In genomic region chr1:237303929-237304328, GRCh38 we compare ENCODE assay signal across 19 cellular contexts.
"Had no signal": no experiment of that assay in that cellular context is flagged by ENCODE, and none has a peak within 500 bp of the region (broad histone marks: within the 10 kb centered on the region; RNA-seq: fewer than 3 reads in every experiment).

No MANE protein-coding gene starts in this region.

- H3K36me3 ChIP-seq: spleen, thyroid gland had no signal

- H3K27ac ChIP-seq: foreskin keratinocyte, spleen, thyroid gland had no signal

- H3K4me3 ChIP-seq: spleen, thyroid gland had no signal

- DNase-seq: activated B cell treated with CpG ODN at 0.5 μM for 24 hours; activated CD4-positive, alpha-beta memory T cell treated with anti-CD3 and anti-CD28 coated beads for 36 hours; activated CD4-positive, alpha-beta T cell treated with anti-CD3 and anti-CD28 coated beads for 48 hours; activated effector memory CD4-positive, alpha-beta T cell treated with Interleukin-2 at 50 U/mL for 16 hours; activated naive CD4-positive, alpha-beta T cell treated with anti-CD3 and anti-CD28 coated beads, Interleukin-2, amount 10 ng/mL, durations not matched to agents 7 days and 5 days; activated T-cell treated with anti-CD3 and anti-CD28 coated beads, Interleukin-2, amount 50 U/mL, for 48 hours; amygdala; dermis blood vessel endothelial cell; effector CD8-positive, alpha-beta T cell; erythroblast; foreskin keratinocyte; nephron progenitor cell; retina; spleen; stimulated activated CD4-positive, alpha-beta T cell treated with anti-CD3 and anti-CD28 coated beads, Interleukin-4, amount 100 ng/mL, for 1 hour; stimulated activated naive CD8-positive, alpha-beta T cell treated with anti-CD3 and anti-CD28 coated beads, Interleukin-15, Interleukin-2, amounts not matched to agents 100 U/mL and 50 U/mL, for 24 hours; thyroid gland had no signal

- H3K27ac Mint-ChIP-seq: activated B cell treated with CpG ODN at 0.5 μM for 24 hours; activated CD4-positive, alpha-beta memory T cell treated with anti-CD3 and anti-CD28 coated beads for 36 hours; activated naive CD4-positive, alpha-beta T cell treated with anti-CD3 and anti-CD28 coated beads, Interleukin-2, amount 10 ng/mL, durations not matched to agents 7 days and 5 days; memory B cell; nephron progenitor cell; T-helper 1 cell treated with Interleukin-12 subunit alpha and Interleukin-12 subunit beta and Interleukin-4 antibody, amounts not matched to agents 30 μg/mL and 1 μg/mL, for 36 hours had no signal

- ATAC-seq: foreskin keratinocyte; stimulated activated naive CD8-positive, alpha-beta T cell treated with anti-CD3 and anti-CD28 coated beads, Interleukin-15, Interleukin-2, amounts not matched to agents 100 U/mL and 50 U/mL, for 24 hours had no signal

- H3K4me1 ChIP-seq: foreskin keratinocyte, spleen, thyroid gland had no signal

- H3K9me3 Mint-ChIP-seq: activated B cell treated with CpG ODN at 0.5 μM for 24 hours; activated CD4-positive, alpha-beta memory T cell treated with anti-CD3 and anti-CD28 coated beads for 36 hours; memory B cell; nephron progenitor cell; T-helper 1 cell treated with Interleukin-12 subunit alpha and Interleukin-12 subunit beta and Interleukin-4 antibody, amounts not matched to agents 30 μg/mL and 1 μg/mL, for 36 hours had no signal

- H3K36me3 Mint-ChIP-seq: activated CD4-positive, alpha-beta memory T cell treated with anti-CD3 and anti-CD28 coated beads for 36 hours; activated naive CD4-positive, alpha-beta T cell treated with anti-CD3 and anti-CD28 coated beads, Interleukin-2, amount 10 ng/mL, durations not matched to agents 7 days and 5 days; memory B cell had no signal

- H3K27me3 ChIP-seq: foreskin keratinocyte, spleen, thyroid gland had no signal

- H3K27me3 Mint-ChIP-seq: activated B cell treated with CpG ODN at 0.5 μM for 24 hours; activated naive CD4-positive, alpha-beta T cell treated with anti-CD3 and anti-CD28 coated beads, Interleukin-2, amount 10 ng/mL, durations not matched to agents 7 days and 5 days; memory B cell had no signal

- H3K4me3 Mint-ChIP-seq: activated B cell treated with CpG ODN at 0.5 μM for 24 hours; activated CD4-positive, alpha-beta memory T cell treated with anti-CD3 and anti-CD28 coated beads for 36 hours; activated naive CD4-positive, alpha-beta T cell treated with anti-CD3 and anti-CD28 coated beads, Interleukin-2, amount 10 ng/mL, durations not matched to agents 7 days and 5 days; memory B cell; nephron progenitor cell; T-helper 1 cell treated with Interleukin-12 subunit alpha and Interleukin-12 subunit beta and Interleukin-4 antibody, amounts not matched to agents 30 μg/mL and 1 μg/mL, for 36 hours had no signal

- H3K9me3 ChIP-seq: spleen, thyroid gland had no signal

- H3K4me1 Mint-ChIP-seq: activated B cell treated with CpG ODN at 0.5 μM for 24 hours; activated naive CD4-positive, alpha-beta T cell treated with anti-CD3 and anti-CD28 coated beads, Interleukin-2, amount 10 ng/mL, durations not matched to agents 7 days and 5 days; memory B cell; nephron progenitor cell had no signal
